In genomic region chr17:75809631-75810111, GRCh38 we compare ENCODE assay signal across 16 cellular contexts. TPM values are rescaled to one million over a fixed set of nuclear protein-coding genes. Genes with fewer than 3 reads are reported as not detected.
A peak's percentile ranks its signal among the peaks of the same experiment; 100 is the strongest.
DNase-seq lines count a peak whose midpoint lies in the region; ATAC-seq and TF ChIP-seq lines count a peak whose summit lies in the region.
"Had no signal": no experiment of that assay in that cellular context is flagged by ENCODE, and none has a peak within 500 bp of the region (broad histone marks: within the 10 kb centered on the region; RNA-seq: fewer than 3 reads in every experiment).

No MANE protein-coding gene starts in this region.

- ATAC-seq in foreskin keratinocyte (no peak), HG03196 (IDR thresholded peaks at IDR 0.05; ENCODE audit: unreplicated experiment) (no peak)
- ATAC-seq in activated T-cell treated with anti-CD3 and anti-CD28 coated beads, Interleukin-2, amount 50 U/mL, for 4 hours, result no peak
- ATAC-seq: stimulated activated naive CD8-positive, alpha-beta T cell treated with anti-CD3 and anti-CD28 coated beads, Interleukin-15, Interleukin-2, amounts not matched to agents 100 U/mL and 50 U/mL, for 24 hours had no signal

- no peak for TF ChIP-seq CTCF in foreskin keratinocyte (conservative IDR thresholded peaks at IDR 0.05)
- TF ChIP-seq CTCF in tibial nerve (IDR thresholded peaks at IDR 0.05), result no peak

- H3K36me3 ChIP-seq in adipocyte (ENCODE audit: control insufficient read depth, insufficient read depth, low read length, severe bottlenecking) (peaks cover 38% of the 10 kb centered on the region), tibial nerve (peaks cover 0 to 54% (median 3%) of the 10 kb centered on the region in 3 donors)

- H3K9ac ChIP-seq in adipocyte (ENCODE audit: low read length), result peak overlapping the region; percentile 0
- H3K9ac ChIP-seq: KMS-11 had no signal

- H3K4me1 Mint-ChIP-seq in activated T-cell treated with anti-CD3 and anti-CD28 coated beads, Interleukin-2, amount 50 U/mL, for 4 hours (ENCODE audit: low read depth), result peaks cover 4% of the 10 kb centered on the region

- H3K4me3 ChIP-seq in adipocyte (ENCODE audit: low read length) (no peak overlapping the region), tibial nerve (no peak overlapping the region)

- H3K9me3 ChIP-seq in adipocyte (ENCODE audit: control insufficient read depth, low read length), result no peaks in the 10 kb centered on the region
- no peaks in the 10 kb centered on the region for H3K9me3 ChIP-seq in tibial nerve

- H3K4me1 ChIP-seq in adipocyte (ENCODE audit: control insufficient read depth, insufficient read depth, low read length), result peaks cover 21% of the 10 kb centered on the region
- peaks cover 2% of the 10 kb centered on the region for H3K4me1 ChIP-seq in foreskin keratinocyte
- H3K4me1 ChIP-seq in tibial nerve, result peaks cover 0 to 43% (median 6%) of the 10 kb centered on the region in 4 donors

- no peaks in the 10 kb centered on the region for H3K9me3 Mint-ChIP-seq in activated T-cell treated with anti-CD3 and anti-CD28 coated beads, Interleukin-2, amount 50 U/mL, for 4 hours
- H3K9me3 Mint-ChIP-seq: activated naive CD4-positive, alpha-beta T cell treated with anti-CD3 and anti-CD28 coated beads, Interleukin-2, amount 50 U/mL, for 24 hours had no signal

- no peaks in the 10 kb centered on the region for H3K27me3 ChIP-seq in adipocyte (replicated peaks; ENCODE audit: control insufficient read depth, insufficient read depth, low read length)
- H3K27me3 ChIP-seq in foreskin keratinocyte, result no peaks in the 10 kb centered on the region
- no peaks in the 10 kb centered on the region for H3K27me3 ChIP-seq in tibial nerve

- no peaks in the 10 kb centered on the region for H3K27me3 Mint-ChIP-seq in activated T-cell treated with anti-CD3 and anti-CD28 coated beads, Interleukin-2, amount 50 U/mL, for 4 hours (ENCODE audit: low read depth)
- H3K27me3 Mint-ChIP-seq: activated naive CD4-positive, alpha-beta T cell treated with anti-CD3 and anti-CD28 coated beads, Interleukin-2, amount 50 U/mL, for 24 hours had no signal

- DNase-seq in adipocyte (ENCODE audit: low read depth), result no peak
- DNase-seq in foreskin keratinocyte, result no peak
- peak; percentile 72 for DNase-seq in mesenteric fat pad (ENCODE audit: low spot score)
- DNase-seq in tibial nerve (ENCODE audit: low spot score in 2 of 2), result no peak
- no peak for DNase-seq in activated T-cell treated with anti-CD3 and anti-CD28 coated beads, Interleukin-2, amount 50 U/mL, for 4 hours
- no peak for DNase-seq in GM19240 (ENCODE audit: insufficient read length, low spot score)
- no peak for DNase-seq in iPS-NIHi11 (ENCODE audit: low spot score)
- DNase-seq: activated CD8-positive, alpha-beta memory T cell treated with anti-CD3 and anti-CD28 coated beads, Interleukin-2, amount 50 U/mL, for 48 hours; DMS 273 treated with DMSO at 0.1 percent for 48 hours; NCI-H446; nucleus accumbens; SIG-M5; stimulated activated naive CD8-positive, alpha-beta T cell treated with anti-CD3 and anti-CD28 coated beads, Interleukin-15, Interleukin-2, amounts not matched to agents 100 U/mL and 50 U/mL, for 24 hours had no signal

- H3K36me3 Mint-ChIP-seq in activated T-cell treated with anti-CD3 and anti-CD28 coated beads, Interleukin-2, amount 50 U/mL, for 4 hours (ENCODE audit: insufficient read depth), result peaks cover 2% of the 10 kb centered on the region
- H3K36me3 Mint-ChIP-seq: activated naive CD4-positive, alpha-beta T cell treated with anti-CD3 and anti-CD28 coated beads, Interleukin-2, amount 50 U/mL, for 24 hours had no signal

- H3K27ac ChIP-seq in foreskin keratinocyte (peak overlapping the region; percentile 2), tibial nerve (peak overlapping the region in 3 of 4 donors; percentile 15 to 83 (median 79))
- H3K27ac ChIP-seq: KMS-11 had no signal

- no peak overlapping the region for H3K4me3 Mint-ChIP-seq in activated T-cell treated with anti-CD3 and anti-CD28 coated beads, Interleukin-2, amount 50 U/mL, for 4 hours
- H3K4me3 Mint-ChIP-seq: activated naive CD4-positive, alpha-beta T cell treated with anti-CD3 and anti-CD28 coated beads, Interleukin-2, amount 50 U/mL, for 24 hours had no signal

- TF ChIP-seq EP300 in tibial nerve (IDR thresholded peaks at IDR 0.05), result no peak

- no peak for TF ChIP-seq POLR2A in tibial nerve (IDR thresholded peaks at IDR 0.05)

- WGBS in tibial nerve, 2 donors, result 82 to 91% methylated on average over 24 of the region's 24 CpGs

RNA-seq across cellular contexts. Expression of gene UNK, which starts 25.1 kb away (rescaled TPM):
- total RNA-seq in foreskin keratinocyte (15.0 and 16.3 TPM in 2 replicates), mesenteric fat pad (24.6 TPM), tibial nerve (10 to 100 TPM; 30.2 to 53.4 (median 36.2) TPM)
- polyA plus RNA-seq in foreskin keratinocyte, result 11.3 and 12.7 TPM in 2 replicates
- total RNA-seq in activated T-cell treated with anti-CD3 and anti-CD28 coated beads, Interleukin-2, amount 50 U/mL, for 4 hours, result 10 to 100 TPM; 21.0 to 24.5 (median 22.6) TPM

RNA-seq across cellular contexts. Expression of gene UNC13D, which starts 34.5 kb away (rescaled TPM):
- total RNA-seq in foreskin keratinocyte (0.53 and 1.0 TPM in 2 replicates), mesenteric fat pad (12.8 TPM), tibial nerve (10 to 100 TPM; 10.5 to 53.1 (median 22.6) TPM)
- 0.80 and 0.82 TPM in 2 replicates for polyA plus RNA-seq in foreskin keratinocyte
- 100 to 1,000 TPM; 122 to 146 (median 124) TPM for total RNA-seq in activated T-cell treated with anti-CD3 and anti-CD28 coated beads, Interleukin-2, amount 50 U/mL, for 4 hours

RNA-seq across cellular contexts. Expression of gene GALK1, which starts 44.7 kb away (rescaled TPM):
- total RNA-seq in foreskin keratinocyte (6.8 and 8.3 TPM in 2 replicates), mesenteric fat pad (26.4 TPM), tibial nerve (10 to 100 TPM; 54.5 to 57.5 (median 55.6) TPM)
- 5.3 and 7.8 TPM in 2 replicates for polyA plus RNA-seq in foreskin keratinocyte
- total RNA-seq in activated T-cell treated with anti-CD3 and anti-CD28 coated beads, Interleukin-2, amount 50 U/mL, for 4 hours, result 10 to 100 TPM; 16.9 to 23.5 (median 21.3) TPM

RNA-seq across cellular contexts. Expression of gene WBP2, which starts 45.5 kb away (rescaled TPM):
- total RNA-seq in foreskin keratinocyte, result 38.6 and 42.2 TPM in 2 replicates
- polyA plus RNA-seq in foreskin keratinocyte, result 73.9 and 74.2 TPM in 2 replicates
- 125 TPM for total RNA-seq in mesenteric fat pad
- total RNA-seq in tibial nerve, result 10 to 100 TPM; 63.5 to 79.7 (median 71.0) TPM
- 10 to 100 TPM; 31.0 to 47.8 (median 44.5) TPM for total RNA-seq in activated T-cell treated with anti-CD3 and anti-CD28 coated beads, Interleukin-2, amount 50 U/mL, for 4 hours
